ENCODE assay signal across 1 cellular context in the genomic region with DNA sequence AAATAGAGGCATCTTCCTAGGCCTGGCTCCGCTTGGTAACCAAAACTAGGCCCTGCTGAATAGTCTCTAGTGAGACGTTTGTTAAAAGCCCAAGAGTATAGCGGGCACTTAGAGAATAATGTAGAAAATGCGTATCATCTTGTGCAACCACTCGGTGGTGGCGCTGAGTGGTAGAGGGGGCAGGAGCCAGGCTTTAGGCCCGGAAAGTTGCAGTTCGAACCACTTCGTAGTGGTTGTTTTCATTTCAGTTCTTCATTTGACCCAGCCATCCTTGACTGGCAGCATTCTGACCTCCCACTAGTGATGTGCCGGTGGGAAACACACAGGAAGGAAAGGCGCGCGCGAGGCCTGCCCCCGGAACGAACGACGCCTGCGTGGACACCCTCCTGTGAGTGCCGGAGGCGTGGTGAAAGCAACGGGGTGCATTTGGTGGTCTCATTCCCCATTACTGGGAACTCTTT.
TF ChIP-seq lines count a peak whose summit lies in the region.

No MANE protein-coding gene starts in this region.

TF ChIP-seq in K562, 482 proteins besides CTCF, POLR2A, EP300 and RAD21 (continued from another document):
- no peak for TF ChIP-seq NFE2L1 (tag; IDR thresholded peaks at IDR 0.05; ENCODE audit: borderline replicate concordance, low read depth)
- TF ChIP-seq XRCC5 (IDR thresholded peaks at IDR 0.05; ENCODE audit: low read depth, low read length), result no peak
- TF ChIP-seq, protein P1, sequence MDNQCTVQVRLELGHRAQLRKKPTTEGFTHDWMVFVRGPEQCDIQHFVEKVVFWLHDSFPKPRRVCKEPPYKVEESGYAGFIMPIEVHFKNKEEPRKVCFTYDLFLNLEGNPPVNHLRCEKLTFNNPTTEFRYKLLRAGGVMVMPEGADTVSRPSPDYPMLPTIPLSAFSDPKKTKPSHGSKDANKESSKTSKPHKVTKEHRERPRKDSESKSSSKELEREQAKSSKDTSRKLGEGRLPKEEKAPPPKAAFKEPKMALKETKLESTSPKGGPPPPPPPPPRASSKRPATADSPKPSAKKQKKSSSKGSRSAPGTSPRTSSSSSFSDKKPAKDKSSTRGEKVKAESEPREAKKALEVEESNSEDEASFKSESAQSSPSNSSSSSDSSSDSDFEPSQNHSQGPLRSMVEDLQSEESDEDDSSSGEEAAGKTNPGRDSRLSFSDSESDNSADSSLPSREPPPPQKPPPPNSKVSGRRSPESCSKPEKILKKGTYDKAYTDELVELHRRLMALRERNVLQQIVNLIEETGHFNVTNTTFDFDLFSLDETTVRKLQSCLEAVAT (IDR thresholded peaks at IDR 0.05), result 0 out of 4 replicates have a peak, but pooled peaks of 1 of the 2 experiments have one; percentile 30
- TF ChIP-seq NR2C2 (CRISPR knock-in tag; IDR thresholded peaks at IDR 0.05), result no peak
- no peak for TF ChIP-seq NR2C2 (tag; IDR thresholded peaks at IDR 0.05)
- no peak for TF ChIP-seq SRSF7 (optimal IDR thresholded peaks at IDR 0.05; ENCODE audit: low read depth, low read length)
- no peak for TF ChIP-seq ZNF766 (CRISPR knock-in tag; conservative IDR thresholded peaks at IDR 0.05)
- TF ChIP-seq EGR1 (conservative IDR thresholded peaks at IDR 0.05), result no peak
- TF ChIP-seq IRF9 (tag; IDR thresholded peaks at IDR 0.05), result no peak
- no peak for TF ChIP-seq ZKSCAN1 (IDR thresholded peaks at IDR 0.05; ENCODE audit: low read depth, low read length)
- TF ChIP-seq POLR2AphosphoS5 (IDR thresholded peaks at IDR 0.05; ENCODE audit: control insufficient read depth, insufficient read depth, low read depth, low read length), result no peak
- TF ChIP-seq SETDB1 (IDR thresholded peaks at IDR 0.05; ENCODE audit: low read length), result no peak
- 0 out of 2 replicates have a peak, but pooled peaks have one; percentile 36 for TF ChIP-seq ZNF583 (CRISPR knock-in tag; IDR thresholded peaks at IDR 0.05)
- no peak for TF ChIP-seq ARNT (IDR thresholded peaks at IDR 0.05)
- no peak for TF ChIP-seq ZBTB12 (CRISPR knock-in tag; IDR thresholded peaks at IDR 0.05)
- no peak for TF ChIP-seq SUPT5H (IDR thresholded peaks at IDR 0.05)
- no peak for TF ChIP-seq ZNF140 (CRISPR knock-in tag; IDR thresholded peaks at IDR 0.05)
- no peak for TF ChIP-seq ARID1B (IDR thresholded peaks at IDR 0.05)
- TF ChIP-seq TCFL5 (CRISPR knock-in tag; conservative IDR thresholded peaks at IDR 0.05), result no peak
- TF ChIP-seq MCM2 (IDR thresholded peaks at IDR 0.05; ENCODE audit: low read depth), result no peak
- TF ChIP-seq ZBTB11 (CRISPR knock-in tag; IDR thresholded peaks at IDR 0.05), result 0 out of 6 replicates have a peak, but pooled peaks of 1 of the 3 experiments have one; percentile 17
- TF ChIP-seq, protein P2, sequence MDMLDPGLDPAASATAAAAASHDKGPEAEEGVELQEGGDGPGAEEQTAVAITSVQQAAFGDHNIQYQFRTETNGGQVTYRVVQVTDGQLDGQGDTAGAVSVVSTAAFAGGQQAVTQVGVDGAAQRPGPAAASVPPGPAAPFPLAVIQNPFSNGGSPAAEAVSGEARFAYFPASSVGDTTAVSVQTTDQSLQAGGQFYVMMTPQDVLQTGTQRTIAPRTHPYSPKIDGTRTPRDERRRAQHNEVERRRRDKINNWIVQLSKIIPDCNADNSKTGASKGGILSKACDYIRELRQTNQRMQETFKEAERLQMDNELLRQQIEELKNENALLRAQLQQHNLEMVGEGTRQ (CRISPR knock-in tag; IDR thresholded peaks at IDR 0.05), result no peak
- no peak for TF ChIP-seq SMAD2 (IDR thresholded peaks at IDR 0.05; ENCODE audit: low read depth, low read length)
- no peak for TF ChIP-seq L3MBTL2 (IDR thresholded peaks at IDR 0.05)
- TF ChIP-seq MEIS2 (IDR thresholded peaks at IDR 0.05; ENCODE audit: partially characterized antibody), result no peak
TF ChIP-seq in K562: peak in this region for 4.
